Comparison of ENCODE assay signal across 1 cellular context in the genomic region with DNA sequence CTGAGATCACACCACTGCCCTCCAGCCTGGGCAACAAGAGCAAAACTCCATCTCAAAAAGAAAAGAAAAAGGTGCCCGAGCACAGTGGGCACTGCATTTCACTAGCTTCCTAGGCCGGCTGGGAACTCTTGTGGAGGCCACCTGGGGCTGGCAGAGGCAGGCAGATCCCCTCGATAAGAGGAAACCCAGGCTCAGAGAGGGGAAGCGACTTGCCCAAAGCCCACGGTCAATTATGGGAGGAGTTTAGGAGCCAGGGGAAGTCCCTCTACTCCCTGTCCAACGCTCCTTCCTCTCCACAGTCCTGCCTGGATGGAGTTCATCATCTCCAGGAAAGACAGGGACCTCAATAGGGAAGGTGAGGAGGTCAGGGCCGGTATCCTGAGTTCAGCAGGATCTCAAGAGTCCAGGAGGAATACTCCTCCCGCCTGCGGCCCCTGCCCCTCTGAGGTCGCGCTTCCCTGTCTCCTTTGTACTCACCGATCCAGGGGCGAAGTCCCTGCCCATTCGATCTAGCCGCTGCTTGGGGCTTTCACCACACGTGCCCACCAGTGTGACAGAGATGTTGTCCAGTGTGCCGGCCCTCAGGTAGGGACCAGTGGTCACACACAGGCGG.
TF ChIP-seq lines count a peak whose summit lies in the region.

No MANE protein-coding gene starts in this region.

TF ChIP-seq in endothelial cell of umbilical vein, 7 proteins besides CTCF, POLR2A, EP300 and RAD21:
- no peak for TF ChIP-seq EZH2 (IDR thresholded peaks at IDR 0.05; ENCODE audit: borderline replicate concordance, low read depth, low read length, severe bottlenecking)
- TF ChIP-seq JUN (IDR thresholded peaks at IDR 0.05; ENCODE audit: borderline replicate concordance, insufficient read depth, insufficient read length, low read depth): no peak
- TF ChIP-seq MYC (IDR thresholded peaks at IDR 0.05; ENCODE audit: low read depth, low read length): no peak
- TF ChIP-seq FOS (IDR thresholded peaks at IDR 0.05; ENCODE audit: borderline replicate concordance, insufficient read depth, low read length): no peak
TF ChIP-seq in endothelial cell of umbilical vein: peak in this region for 0.
